In genomic region chr9:97456841-97457240, GRCh38 we compare ENCODE assay signal across 1 cellular context. TPM values are rescaled to one million over a fixed set of nuclear protein-coding genes. Genes with fewer than 3 reads are reported as not detected.
"Had no signal": no experiment of that assay in that cellular context is flagged by ENCODE, and none has a peak within 500 bp of the region (broad histone marks: within the 10 kb centered on the region; RNA-seq: fewer than 3 reads in every experiment).

No MANE protein-coding gene starts in this region.

RNA-seq across cellular contexts. Expression of gene TMOD1, which starts 44.6 kb away (rescaled TPM):
- total RNA-seq: G401 had no signal
